Comparison of ENCODE assay signal across 1 cellular context in genomic region chr9:123544007-123544827, GRCh38.
TF ChIP-seq lines count a peak whose summit lies in the region.

No MANE protein-coding gene starts in this region.

TF ChIP-seq in K562, 482 proteins besides CTCF, POLR2A, EP300 and RAD21 (continued from another document):
- TF ChIP-seq MITF (IDR thresholded peaks at IDR 0.05) = no peak
- TF ChIP-seq ZBED1 (IDR thresholded peaks at IDR 0.05) = no peak
